Comparison of ENCODE assay signal across 36 cellular contexts in the genomic region with DNA sequence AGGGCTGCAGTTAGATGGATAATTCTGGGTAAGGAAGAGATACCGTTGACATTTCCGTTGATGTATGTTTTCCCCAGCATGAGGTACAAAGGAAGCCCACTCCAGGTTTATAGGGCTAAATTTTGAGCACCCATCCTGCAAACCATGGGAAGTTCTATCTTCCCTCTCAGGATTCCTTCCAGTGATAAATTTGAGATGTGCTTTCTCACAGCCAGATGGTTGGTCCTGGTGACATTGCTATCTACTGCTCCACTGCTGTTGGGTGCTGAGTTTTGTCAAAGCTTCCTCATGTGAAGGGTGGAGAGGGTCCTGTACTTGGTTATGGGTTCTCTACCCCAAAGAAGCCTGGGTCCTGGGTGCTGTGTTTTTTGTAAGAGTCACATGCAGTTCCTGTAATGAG. TPM values are rescaled to one million over a fixed set of nuclear protein-coding genes. Genes with fewer than 3 reads are reported as not detected.
"Had no signal": no experiment of that assay in that cellular context is flagged by ENCODE, and none has a peak within 500 bp of the region (broad histone marks: within the 10 kb centered on the region; RNA-seq: fewer than 3 reads in every experiment).

No MANE protein-coding gene starts in this region.

- H3K27me3 ChIP-seq: MG63 had no signal

- H3K4me3 ChIP-seq: MG63 had no signal

- H3K36me3 ChIP-seq: MG63 had no signal

- H3K27ac ChIP-seq: KMS-11 had no signal

- DNase-seq: Karpas-422, Kasumi-1, MG63, MM.1S, MV-4-11, NCI-H1048, NCI-H1092, NCI-H1092 treated with DMSO at 0.1 percent for 48 hours, NCI-H1105, NCI-H1105 treated with DMSO at 0.1 percent for 48 hours, NCI-H1417, NCI-H1417 treated with DMSO at 0.1 percent for 48 hours, NCI-H1436, NCI-H1436 treated with DMSO at 0.1 percent for 48 hours, NCI-H146, NCI-H1694, NCI-H1694 treated with DMSO at 0.1 percent for 48 hours, NCI-H187, NCI-H187 treated with DMSO at 0.1 percent for 48 hours, NCI-H1930, NCI-H2029, NCI-H2029 treated with DMSO at 0.1 percent for 48 hours, NCI-H2081, NCI-H2081 treated with DMSO at 0.1 percent for 48 hours, NCI-H2107, NCI-H2171, NCI-H2171 treated with DMSO at 0.1 percent for 48 hours, NCI-H2227 treated with DMSO at 0.1 percent for 48 hours, NCI-H226, NCI-H345, NCI-H446, NCI-H446 treated with DMSO at 0.1 percent for 48 hours, NCI-H510A had no signal

- H3K9me3 ChIP-seq: MG63 had no signal

RNA-seq across cellular contexts. Expression of gene CXCL12, which starts 57.4 kb away (rescaled TPM):
- total RNA-seq: MCF 10A, NCI-H460 had no signal
